10 cellular contexts compared by ENCODE assay signal in the genomic region with DNA sequence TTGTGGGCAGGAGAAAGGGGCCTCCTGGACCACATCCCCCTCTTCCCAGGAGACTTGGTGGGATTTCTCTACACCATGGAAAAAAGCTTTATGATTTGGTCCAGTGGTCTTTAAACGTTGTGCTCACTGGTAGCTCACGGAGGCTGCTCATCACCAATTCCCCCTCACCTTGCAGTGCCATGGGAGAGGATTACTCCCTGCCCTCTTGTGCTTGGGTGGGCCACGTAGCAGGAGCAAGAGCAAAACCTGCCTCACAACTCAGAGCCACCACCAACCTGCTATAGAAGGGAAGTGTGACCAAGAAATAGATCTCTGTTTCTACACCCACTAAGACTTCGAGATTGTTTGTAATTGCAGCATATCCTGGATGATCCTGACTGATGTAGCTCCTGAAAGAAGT. TPM values are rescaled to one million over a fixed set of nuclear protein-coding genes. Genes with fewer than 3 reads are reported as not detected.
"Had no signal": no experiment of that assay in that cellular context is flagged by ENCODE, and none has a peak within 500 bp of the region (broad histone marks: within the 10 kb centered on the region; RNA-seq: fewer than 3 reads in every experiment).

No MANE protein-coding gene starts in this region.

- H3K4me3 ChIP-seq: GM23248, HAP-1 had no signal

- H3K27ac ChIP-seq: GM23248, HL-60 had no signal

- H3K36me3 ChIP-seq: HAP-1 had no signal

- H3K9me3 Mint-ChIP-seq: HFFc6, IgD-negative memory B cell had no signal

- ATAC-seq: HCT116, HepG2 had no signal

- H3K9me3 ChIP-seq: HAP-1 had no signal

- H3K36me3 Mint-ChIP-seq: IgD-negative memory B cell had no signal

- H3K9ac ChIP-seq: GM23248 had no signal

- H2AFZ ChIP-seq: GM23248 had no signal

- H3K27ac Mint-ChIP-seq: HFFc6, IgD-negative memory B cell had no signal

- H3K4me3 Mint-ChIP-seq: HFFc6 had no signal

- DNase-seq: GM23248, GOT3, H7, HFFc6, KBM-7 had no signal

RNA-seq across cellular contexts. Expression of a gene that starts 42.2 kb away (rescaled TPM):
- total RNA-seq: HepG2 had no signal
